ENCODE assay signal across 10 cellular contexts in genomic region chrX:3143043-3143799, GRCh38.
DNase-seq lines count a peak whose midpoint lies in the region; ATAC-seq and TF ChIP-seq lines count a peak whose summit lies in the region.
"Had no signal": no experiment of that assay in that cellular context is flagged by ENCODE, and none has a peak within 500 bp of the region (broad histone marks: within the 10 kb centered on the region; RNA-seq: fewer than 3 reads in every experiment).

No MANE protein-coding gene starts in this region.

- peak overlapping the region; percentile 44 to 90 (median 80) for H3K27ac Mint-ChIP-seq in CD8-positive, alpha-beta memory T cell
- H3K27ac Mint-ChIP-seq in endodermal cell, result no peak overlapping the region

- ATAC-seq in GM19463 (IDR thresholded peaks at IDR 0.05; ENCODE audit: unreplicated experiment) (peak; percentile 47), HG02884 (IDR thresholded peaks at IDR 0.05; ENCODE audit: unreplicated experiment) (no peak)

- H3K27me3 Mint-ChIP-seq in CD8-positive, alpha-beta memory T cell, result peaks cover 0 to 2% of the 10 kb centered on the region in 2 donors
- H3K27me3 Mint-ChIP-seq in endodermal cell (ENCODE audit: insufficient read depth), result peaks cover 15% of the 10 kb centered on the region

- H3K4me3 ChIP-seq in CD8-positive, alpha-beta memory T cell (ENCODE audit: low read length), result peak overlapping the region; percentile 45
- peak overlapping the region; percentile 12 for H3K4me3 ChIP-seq in effector memory CD4-positive, alpha-beta T cell (ENCODE audit: insufficient read depth, low read depth, low read length, poor library complexity, severe bottlenecking)
- H3K4me3 ChIP-seq in endodermal cell (ENCODE audit: low read length), result no peak overlapping the region
- H3K4me3 ChIP-seq: thoracic aorta had no signal

- WGBS in endodermal cell (ENCODE audit: insufficient coverage in 1 of 2, insufficient read length in 1 of 2), 2 experiments, result 96 to 97% methylated on average over 3 to 4 of the region's 4 CpGs

- CTCF ChIA-PET in CD8-positive, alpha-beta memory T cell (lab: Charles Lee), result no interaction called here

- H3K9me3 Mint-ChIP-seq in CD8-positive, alpha-beta memory T cell, result peaks cover 16 to 59% (median 51%) of the 10 kb centered on the region in 5 donors
- no peaks in the 10 kb centered on the region for H3K9me3 Mint-ChIP-seq in endodermal cell

- peaks cover 0 to 17% (median 6%) of the 10 kb centered on the region in 3 donors for H3K36me3 Mint-ChIP-seq in CD8-positive, alpha-beta memory T cell
- no peaks in the 10 kb centered on the region for H3K36me3 Mint-ChIP-seq in endodermal cell (ENCODE audit: low read depth)

- no peaks in the 10 kb centered on the region for H3K4me1 ChIP-seq in CD8-positive, alpha-beta memory T cell (ENCODE audit: insufficient read depth, low read length)
- peaks cover 5% of the 10 kb centered on the region for H3K4me1 ChIP-seq in effector memory CD4-positive, alpha-beta T cell (ENCODE audit: control insufficient read depth, insufficient read depth, low read length, poor library complexity, severe bottlenecking)
- no peaks in the 10 kb centered on the region for H3K4me1 ChIP-seq in endodermal cell (ENCODE audit: control insufficient read depth, insufficient read depth, low read length)

- POLR2A ChIA-PET in CD8-positive, alpha-beta memory T cell (lab: Charles Lee), result no interaction called here

- H3K36me3 ChIP-seq in CD8-positive, alpha-beta memory T cell (ENCODE audit: insufficient read depth, low read length), result no peaks in the 10 kb centered on the region
- H3K36me3 ChIP-seq in effector memory CD4-positive, alpha-beta T cell (ENCODE audit: control insufficient read depth, insufficient read depth, low read length), result no peaks in the 10 kb centered on the region
- H3K36me3 ChIP-seq in endodermal cell (ENCODE audit: control insufficient read depth, insufficient read depth, low read length), result no peaks in the 10 kb centered on the region
- H3K36me3 ChIP-seq: thoracic aorta had no signal

- H3K27me3 ChIP-seq in CD8-positive, alpha-beta memory T cell (ENCODE audit: insufficient read depth, low read length, poor library complexity, severe bottlenecking), result no peaks in the 10 kb centered on the region
- H3K27me3 ChIP-seq in effector memory CD4-positive, alpha-beta T cell (replicated peaks; ENCODE audit: control insufficient read depth, insufficient read depth, low read length, poor library complexity, severe bottlenecking), result no peaks in the 10 kb centered on the region
- H3K27me3 ChIP-seq in endodermal cell (ENCODE audit: control insufficient read depth, insufficient read depth, low read length, poor library complexity, severe bottlenecking), result no peaks in the 10 kb centered on the region

- H3K4me1 Mint-ChIP-seq in CD8-positive, alpha-beta memory T cell, result peaks cover 21 to 37% (median 30%) of the 10 kb centered on the region in 3 donors
- peaks cover 34% of the 10 kb centered on the region for H3K4me1 Mint-ChIP-seq in endodermal cell

- H3K9me3 ChIP-seq in CD8-positive, alpha-beta memory T cell (ENCODE audit: low read length), result peaks cover 6% of the 10 kb centered on the region
- H3K9me3 ChIP-seq in effector memory CD4-positive, alpha-beta T cell (ENCODE audit: control insufficient read depth, low read length), result no peaks in the 10 kb centered on the region
- no peaks in the 10 kb centered on the region for H3K9me3 ChIP-seq in endodermal cell (ENCODE audit: control insufficient read depth, low read length)
- H3K9me3 ChIP-seq: thoracic aorta had no signal

- TF ChIP-seq CTCF in endodermal cell (conservative IDR thresholded peaks at IDR 0.05), result no peak

- peak overlapping the region; percentile 54 to 83 (median 77) for H3K4me3 Mint-ChIP-seq in CD8-positive, alpha-beta memory T cell
- no peak overlapping the region for H3K4me3 Mint-ChIP-seq in endodermal cell

- DNase-seq in CD8-positive, alpha-beta memory T cell, result peak in 2 of 5 donors; percentile 3 to 17
- DNase-seq in NCI-H446 treated with DMSO at 0.1 percent for 48 hours (lab: John Stamatoyannopoulos, UW) (peak; percentile 2), endodermal cell (no peak)
- no peak for DNase-seq in effector memory CD4-positive, alpha-beta T cell
- no peak for DNase-seq in activated effector memory CD4-positive, alpha-beta T cell treated with anti-CD3 and anti-CD28 coated beads, Interleukin-2, amount 50 U/mL, for 16 hours
- no peak for DNase-seq in effector CD4-positive, alpha-beta T cell
- DNase-seq: hypothalamus had no signal

- H3K27ac ChIP-seq in CD8-positive, alpha-beta memory T cell (ENCODE audit: low read depth, low read length), result no peak overlapping the region
- no peak overlapping the region for H3K27ac ChIP-seq in effector memory CD4-positive, alpha-beta T cell (ENCODE audit: insufficient read depth, low read length, poor library complexity, severe bottlenecking)
- H3K27ac ChIP-seq in endodermal cell (ENCODE audit: low read depth, low read length), result no peak overlapping the region
- H3K27ac ChIP-seq: thoracic aorta had no signal

- H3K9ac ChIP-seq in endodermal cell (ENCODE audit: extremely low read depth, low read length, poor library complexity, severe bottlenecking), result no peak overlapping the region
